In genomic region chr1:119266858-119267257, GRCh38 we compare ENCODE assay signal across 29 cellular contexts.
DNase-seq lines count a peak whose midpoint lies in the region; ATAC-seq lines count a peak whose summit lies in the region.
"Had no signal": no experiment of that assay in that cellular context is flagged by ENCODE, and none has a peak within 500 bp of the region (broad histone marks: within the 10 kb centered on the region; RNA-seq: fewer than 3 reads in every experiment).

No MANE protein-coding gene starts in this region.

- DNase-seq in hypothalamus (lab: John Stamatoyannopoulos, UW) (no peak), H4 (ENCODE audit: low spot score) (no peak)
- DNase-seq: activated CD4-positive, alpha-beta T cell treated with anti-CD3 and anti-CD28 coated beads for 4 hours; activated naive CD4-positive, alpha-beta T cell; activated T-cell treated with anti-CD3 and anti-CD28 coated beads, Interleukin-2, amount 50 U/mL, for 4 hours; adrenal gland; brain microvascular endothelial cell; effector CD4-positive, alpha-beta T cell; GF-D8; GOT3; heart left ventricle; left cardiac atrium; mammary epithelial cell; NCI-H1092; NCI-H187 treated with DMSO at 0.1 percent for 48 hours; NCI-H2227 treated with DMSO at 0.1 percent for 48 hours; NCI-H748 treated with DMSO at 0.1 percent for 48 hours; pancreas; RPMI8226; stimulated activated CD4-positive, alpha-beta T cell treated with anti-CD3 and anti-CD28 coated beads, Interleukin-4, amount 100 ng/mL, for 1 hour; stimulated activated naive CD4-positive, alpha-beta T cell; T-helper 17 cell; uterus had no signal

- ATAC-seq in GM18511 (IDR thresholded peaks at IDR 0.05; ENCODE audit: unreplicated experiment) (peak; percentile 41), GM19351 (IDR thresholded peaks at IDR 0.05; ENCODE audit: unreplicated experiment) (peak; percentile 54), HG02642 (IDR thresholded peaks at IDR 0.05; ENCODE audit: poor library complexity, unreplicated experiment) (peak; percentile 32), HG03354 (IDR thresholded peaks at IDR 0.05; ENCODE audit: poor library complexity, severe bottlenecking, unreplicated experiment) (peak; percentile 50), HG02763 (IDR thresholded peaks at IDR 0.05; ENCODE audit: unreplicated experiment) (no peak), GM18873 (IDR thresholded peaks at IDR 0.05; ENCODE audit: low FRiP score, unreplicated experiment) (no peak)
- ATAC-seq: activated T-cell treated with anti-CD3 and anti-CD28 coated beads, Interleukin-2, amount 50 U/mL, for 4 hours; heart left ventricle; left cardiac atrium; pancreas; T-helper 17 cell had no signal

Comparison
In these comparisons a context has a peak if more than half of its experiments do, and no peak if none do; other contexts are left out.
1. ATAC-seq: peak in GM18511 (single experiment), GM19351 (single experiment), HG02642 (single experiment) and HG03354 (single experiment); none in HG02763 (single experiment) and GM18873 (single experiment).